10 cellular contexts compared by ENCODE assay signal in the genomic region with DNA sequence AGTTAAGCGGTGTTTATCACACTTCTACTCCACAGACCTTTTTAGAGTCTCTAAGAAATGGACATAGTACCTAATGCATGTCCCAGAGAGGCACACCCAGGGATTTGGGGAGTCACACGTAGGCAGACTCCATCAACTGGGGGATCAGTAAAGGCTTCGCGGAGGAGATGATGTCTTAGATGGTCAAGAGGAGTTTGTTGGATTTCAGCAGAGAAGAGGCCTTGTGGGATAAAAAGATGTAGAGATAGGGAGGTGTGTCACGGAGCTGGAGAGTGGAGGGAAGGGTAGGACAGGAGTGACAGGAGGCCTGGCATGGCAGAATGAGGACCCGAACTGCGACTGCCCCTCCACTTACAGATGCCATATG. TPM values are rescaled to one million over a fixed set of nuclear protein-coding genes. Genes with fewer than 3 reads are reported as not detected.
A peak's percentile ranks its signal among the peaks of the same experiment; 100 is the strongest.
DNase-seq lines count a peak whose midpoint lies in the region; ATAC-seq and TF ChIP-seq lines count a peak whose summit lies in the region.
"Had no signal": no experiment of that assay in that cellular context is flagged by ENCODE, and none has a peak within 500 bp of the region (broad histone marks: within the 10 kb centered on the region; RNA-seq: fewer than 3 reads in every experiment).

No MANE protein-coding gene starts in this region.

- ATAC-seq in HG02884 (IDR thresholded peaks at IDR 0.05; ENCODE audit: unreplicated experiment), result no peak

- CTCF ChIA-PET in mammary epithelial cell (lab: Charles Lee; ENCODE audit: low non-redundant PET), result no interaction called here

- intact Hi-C loops in mammary epithelial cell (cut with micrococcal nuclease), result loop anchor here (10.0 kb wide), 1 partner anchor 331 kb away; no protein-coding TSS in a partner anchor

- no peaks in the 10 kb centered on the region for H3K9me3 ChIP-seq in mammary epithelial cell (replicated peaks; ENCODE audit: insufficient read depth, low read length)
- H3K9me3 ChIP-seq in mesodermal cell (ENCODE audit: control insufficient read depth, low read length), result no peaks in the 10 kb centered on the region
- H3K9me3 ChIP-seq in suprapubic skin, result no peaks in the 10 kb centered on the region

- peaks cover 21% of the 10 kb centered on the region for H3K4me1 ChIP-seq in mammary epithelial cell (ENCODE audit: insufficient read depth, low read length)
- peaks cover 46% of the 10 kb centered on the region for H3K4me1 ChIP-seq in mesodermal cell (ENCODE audit: control insufficient read depth, insufficient read depth, low read length, poor library complexity, severe bottlenecking)
- H3K4me1 ChIP-seq in suprapubic skin, result peaks cover 57% of the 10 kb centered on the region

- no peak for TF ChIP-seq EP300 in suprapubic skin (IDR thresholded peaks at IDR 0.05)

- H2AFZ ChIP-seq in mammary epithelial cell (ENCODE audit: low read depth, low read length), result no peak overlapping the region

- H3K27me3 ChIP-seq in mammary epithelial cell (ENCODE audit: insufficient read depth, low read length), result no peaks in the 10 kb centered on the region
- H3K27me3 ChIP-seq in suprapubic skin, result no peaks in the 10 kb centered on the region
- H3K27me3 ChIP-seq in H7 (ENCODE audit: control insufficient read depth, insufficient read depth, low read length), result no peaks in the 10 kb centered on the region

- WGBS in mammary epithelial cell (ENCODE audit: low coverage, missing lambda C conversion rate), result 53% methylated on average over 7 of the region's 7 CpGs
- 95 to 97% methylated on average over 6 to 7 of the region's 7 CpGs for WGBS in mesodermal cell (ENCODE audit: insufficient coverage in 2 of 2), 2 experiments
- WGBS in suprapubic skin, result 62% methylated on average over 7 of the region's 7 CpGs

- in situ Hi-C loops in mammary epithelial cell (cut with MboI; ENCODE audit: low sequenced_read_pairs in 2 of 2), result no loop called here

- H4K20me1 ChIP-seq in mammary epithelial cell (ENCODE audit: insufficient read depth, low read length), result no peaks in the 10 kb centered on the region

- dilution Hi-C loops in mammary epithelial cell (cut with HindIII; ENCODE audit: low sequenced_read_pairs), result no loop called here

- peak; percentile 4 for DNase-seq in LoVo (ENCODE audit: low spot score)
- DNase-seq in mammary epithelial cell, result no peak
- no peak for DNase-seq in suprapubic skin (ENCODE audit: low spot score in 2 of 2)
- no peak for DNase-seq in activated CD4-positive, alpha-beta T cell treated with anti-CD3 and anti-CD28 coated beads for 1 hour
- DNase-seq in DMS79 treated with DMSO at 0.1 percent for 48 hours (lab: John Stamatoyannopoulos, UW), result no peak
- no peak for DNase-seq in H7
- DNase-seq: NCI-H524, T-helper 2 cell had no signal

- TF ChIP-seq POLR2A in suprapubic skin (IDR thresholded peaks at IDR 0.05), result no peak

- TF ChIP-seq CTCF in mammary epithelial cell (conservative IDR thresholded peaks at IDR 0.05 in 1 of 2, IDR thresholded peaks at IDR 0.05 in 1 of 2; ENCODE audit: extremely low read depth in 1 of 2, insufficient read depth in 1 of 2, low read depth in 1 of 2, low read length in 2 of 2) (no peak), suprapubic skin (IDR thresholded peaks at IDR 0.05) (no peak)

- H3K36me3 ChIP-seq in mammary epithelial cell (ENCODE audit: insufficient read depth, low read length) (peaks cover 16% of the 10 kb centered on the region), mesodermal cell (ENCODE audit: control insufficient read depth, insufficient read depth, low read length) (peaks cover 68% of the 10 kb centered on the region), suprapubic skin (peaks cover 33% of the 10 kb centered on the region), H7 (replicated peaks; ENCODE audit: control insufficient read depth, insufficient read depth, low read length) (peaks cover 25% of the 10 kb centered on the region)

- BruUV-seq in mammary epithelial cell (replicated peaks; lab: Mats Ljungman, UMichigan), result no TSS peak

- H3K4me3 ChIP-seq in mammary epithelial cell (replicated peaks in 1 of 3; ENCODE audit: insufficient read depth in 1 of 3, low read depth in 2 of 3, low read length in 3 of 3), result no peak overlapping the region
- H3K4me3 ChIP-seq in mesodermal cell (ENCODE audit: extremely low read depth, insufficient read depth, low read length, poor library complexity, severe bottlenecking), result no peak overlapping the region
- no peak overlapping the region for H3K4me3 ChIP-seq in suprapubic skin
- H3K4me3 ChIP-seq in H7 (ENCODE audit: insufficient read depth, low read depth, low read length), result no peak overlapping the region

- H3K9ac ChIP-seq in mammary epithelial cell (ENCODE audit: insufficient read depth, low read length), result no peak overlapping the region

- peak overlapping the region; percentile 17 for H3K4me2 ChIP-seq in mammary epithelial cell (ENCODE audit: insufficient read depth, low read depth, low read length)

- H3K27ac ChIP-seq in mammary epithelial cell (ENCODE audit: insufficient read depth, low read depth, low read length) (peak overlapping the region; percentile 66), mesodermal cell (ENCODE audit: low read depth, low read length, severe bottlenecking) (peak overlapping the region; percentile 80), suprapubic skin (peak overlapping the region; percentile 85)

- H3K79me2 ChIP-seq in mammary epithelial cell (ENCODE audit: insufficient read depth, low read length), result peaks cover 81% of the 10 kb centered on the region

RNA-seq across cellular contexts. Expression of a gene that starts 9.1 kb away (rescaled TPM):
- total RNA-seq in mammary epithelial cell (10 to 100 TPM; 55.5 to 95.6 TPM), suprapubic skin (100 to 1,000 TPM; 143 to 270 (median 225) TPM)
- polyA plus RNA-seq in mammary epithelial cell, result 230 TPM
- polyA minus RNA-seq in mammary epithelial cell, result 158 TPM
- 234 TPM for polyA plus RNA-seq in mesodermal cell (2013, experiment 1 of 2)
- polyA plus RNA-seq in mesodermal cell (2013, experiment 2 of 2), result 218 TPM
- total RNA-seq in H7 (2014; rRNA removed; shearing (Covaris generic)), result 168 and 193 TPM in 2 replicates

RNA-seq across cellular contexts. Expression of a gene that starts 33.2 kb away (rescaled TPM):
- total RNA-seq in mammary epithelial cell (10 to 100 TPM in 1 of 2 donors, 1 to 10 TPM in 1; 9.4 to 18.5 TPM), suprapubic skin (100 to 1,000 TPM in 2 of 4 donors, 10 to 100 TPM in 2; 42.6 to 111 (median 103) TPM)
- 2.5 TPM for polyA plus RNA-seq in mammary epithelial cell
- polyA minus RNA-seq in mammary epithelial cell, result not detected
- polyA plus RNA-seq in mesodermal cell (2013, experiment 1 of 2), result 51.3 TPM
- 41.9 TPM for polyA plus RNA-seq in mesodermal cell (2013, experiment 2 of 2)
- 7.6 and 13.4 TPM in 2 replicates for total RNA-seq in H7 (2014; rRNA removed; shearing (Covaris generic))
